8 cellular contexts compared by ENCODE assay signal in genomic region chr6:56542367-56543331, GRCh38.
DNase-seq lines count a peak whose midpoint lies in the region; TF ChIP-seq lines count a peak whose summit lies in the region.

No MANE protein-coding gene starts in this region.

- H3K4me1 Mint-ChIP-seq in glutamatergic neuron (ENCODE audit: low read depth, unreplicated experiment) = peaks cover 9% of the 10 kb centered on the region

- no peak overlapping the region for H3K27ac Mint-ChIP-seq in glutamatergic neuron (ENCODE audit: unreplicated experiment)

- no peaks in the 10 kb centered on the region for H3K36me3 ChIP-seq in H7 (replicated peaks; ENCODE audit: control insufficient read depth, insufficient read depth, low read length)
- no peaks in the 10 kb centered on the region for H3K36me3 ChIP-seq in suprapubic skin

- peaks cover 2% of the 10 kb centered on the region for H3K27me3 Mint-ChIP-seq in glutamatergic neuron (ENCODE audit: unreplicated experiment)

- no peak overlapping the region for H3K4me3 Mint-ChIP-seq in glutamatergic neuron (ENCODE audit: unreplicated experiment)

- TF ChIP-seq EP300 in suprapubic skin (IDR thresholded peaks at IDR 0.05) = no peak

- peaks cover 45% of the 10 kb centered on the region for H3K4me1 ChIP-seq in suprapubic skin

- H3K27me3 ChIP-seq in H7 (ENCODE audit: control insufficient read depth, insufficient read depth, low read length) (no peaks in the 10 kb centered on the region), suprapubic skin (no peaks in the 10 kb centered on the region)

- H3K36me3 Mint-ChIP-seq in glutamatergic neuron (ENCODE audit: unreplicated experiment) = no peaks in the 10 kb centered on the region

- DNase-seq in GM03348 (ENCODE audit: low spot score) (peak; percentile 88), H7 (peak; percentile 67), LoVo (ENCODE audit: low spot score) (peak; percentile 94), SIG-M5 (lab: John Stamatoyannopoulos, UW) (peak; percentile 54), glutamatergic neuron (peak; percentile 92), nucleus accumbens (lab: John Stamatoyannopoulos, UW) (peak; percentile 29 to 89 (median 74)), suprapubic skin (ENCODE audit: low spot score in 2 of 2) (peak; percentile 95 to 97)
- peak; percentile 63 for DNase-seq in activated naive CD4-positive, alpha-beta T cell treated with anti-CD3 and anti-CD28 coated beads, Interleukin-2, amount 50 U/mL, for 16 hours

- TF ChIP-seq POLR2A in suprapubic skin (IDR thresholded peaks at IDR 0.05) = peak in 1 of 2 donors; percentile 86

- H3K9me3 ChIP-seq in suprapubic skin = no peaks in the 10 kb centered on the region

- peak overlapping the region; percentile 96 for H3K27ac ChIP-seq in suprapubic skin

- peaks cover 4% of the 10 kb centered on the region for H3K9me3 Mint-ChIP-seq in glutamatergic neuron (ENCODE audit: unreplicated experiment)

- TF ChIP-seq CTCF in glutamatergic neuron (IDR thresholded peaks at IDR 0.05; ENCODE audit: partially characterized antibody, unreplicated experiment) = no peak
- peak in 1 of 2 donors; percentile 41 for TF ChIP-seq CTCF in suprapubic skin (IDR thresholded peaks at IDR 0.05)

- H3K4me3 ChIP-seq in H7 (ENCODE audit: insufficient read depth, low read depth, low read length) (peak overlapping the region; percentile 58), suprapubic skin (peak overlapping the region; percentile 67)

- 1% methylated on average over 50 of the region's 50 CpGs for WGBS in suprapubic skin

Comparison
In these comparisons a context has a peak if more than half of its experiments do, and no peak if none do; other contexts are left out.
1. Peak in every context shown above with its lines: DNase-seq, H3K4me3 ChIP-seq and H3K27ac ChIP-seq.